ENCODE assay signal across 8 cellular contexts in genomic region chr12:120725659-120726509, GRCh38. TPM values are rescaled to one million over a fixed set of nuclear protein-coding genes. Genes with fewer than 3 reads are reported as not detected.
DNase-seq lines count a peak whose midpoint lies in the region; ATAC-seq and TF ChIP-seq lines count a peak whose summit lies in the region.

Gene ACADS (plus strand): TSS chr12:120725826. CDS start chr12:120725886, 60 bp downstream.

- peak within 1 kb of the TSS; percentile 14 to 88 (median 76) for H3K27ac Mint-ChIP-seq in CD14-positive monocyte
- H3K27ac Mint-ChIP-seq in activated CD4-positive, alpha-beta memory T cell treated with anti-CD3 and anti-CD28 coated beads, Interleukin-2, amount 10 ng/mL, durations not matched to agents 7 days and 5 days, result peak within 1 kb of the TSS; percentile 54

- POLR2A ChIA-PET in activated CD4-positive, alpha-beta memory T cell treated with anti-CD3 and anti-CD28 coated beads, Interleukin-2, amount 10 ng/mL, durations not matched to agents 7 days and 5 days (lab: Charles Lee), result interaction anchor here (1.0 to 1.2 kb wide), 5 partner anchors 15 to 160 kb away, joined by 3 to 7 read pairs (median 3); no protein-coding TSS in a partner anchor

- peaks cover 4% of the 10 kb centered on the region for H3K4me1 ChIP-seq in ectodermal cell (ENCODE audit: control insufficient read depth, insufficient read depth, low read length)
- peaks cover 0 to 3% of the 10 kb centered on the region in 2 donors for H3K4me1 ChIP-seq in lung (ENCODE audit: control insufficient read depth in 2 of 2, insufficient read depth in 2 of 2, low read length in 2 of 2)

- DNase-seq in CD14-positive monocyte (ENCODE audit: low spot score) (peak; percentile 82), NCI-H774 (lab: John Stamatoyannopoulos, UW) (peak; percentile 92), lung (ENCODE audit: low spot score) (peak; percentile 90)
- peak; percentile 91 for DNase-seq in activated CD4-positive, alpha-beta memory T cell treated with anti-CD3 and anti-CD28 coated beads, Interleukin-2, amount 10 ng/mL, durations not matched to agents 7 days and 5 days
- peak; percentile 66 to 88 (median 81) for DNase-seq in stimulated activated CD4-positive, alpha-beta T cell treated with anti-CD3 and anti-CD28 coated beads, TNF-alpha, amount 100 ng/mL, for 24 hours (ENCODE audit: low read depth in 3 of 3)

- H3K36me3 Mint-ChIP-seq in CD14-positive monocyte, result peaks cover 52 to 70% of the 10 kb centered on the region in 2 donors
- H3K36me3 Mint-ChIP-seq in activated CD4-positive, alpha-beta memory T cell treated with anti-CD3 and anti-CD28 coated beads, Interleukin-2, amount 10 ng/mL, durations not matched to agents 7 days and 5 days (ENCODE audit: low read depth), result peaks cover 36% of the 10 kb centered on the region

- H3K27ac ChIP-seq in ectodermal cell (ENCODE audit: insufficient read depth, low read depth, low read length, poor library complexity, severe bottlenecking), result no peak within 1 kb of the TSS
- H3K27ac ChIP-seq in lung (ENCODE audit: low read depth in 1 of 2, low read length in 1 of 2), result peak within 1 kb of the TSS; percentile 88 to 93

- H3K4me3 Mint-ChIP-seq in CD14-positive monocyte, result peak within 1 kb of the TSS; percentile 87 to 93
- H3K4me3 Mint-ChIP-seq in activated CD4-positive, alpha-beta memory T cell treated with anti-CD3 and anti-CD28 coated beads, Interleukin-2, amount 10 ng/mL, durations not matched to agents 7 days and 5 days, result peak within 1 kb of the TSS; percentile 91

- H3K9me3 Mint-ChIP-seq in CD14-positive monocyte, result peaks cover 0 to 2% (median 0%) of the 10 kb centered on the region in 7 donors
- H3K9me3 Mint-ChIP-seq in activated CD4-positive, alpha-beta memory T cell treated with anti-CD3 and anti-CD28 coated beads, Interleukin-2, amount 10 ng/mL, durations not matched to agents 7 days and 5 days, result no peaks in the 10 kb centered on the region

- 14 to 15% methylated on average over 66 of the region's 66 CpGs for WGBS in ectodermal cell, 2 experiments
- 6 to 8% methylated on average over 65 to 66 of the region's 66 CpGs for WGBS in lung, 2 donors

- peaks cover 36% of the 10 kb centered on the region for H3K4me1 Mint-ChIP-seq in CD14-positive monocyte
- peaks cover 17% of the 10 kb centered on the region for H3K4me1 Mint-ChIP-seq in activated CD4-positive, alpha-beta memory T cell treated with anti-CD3 and anti-CD28 coated beads, Interleukin-2, amount 10 ng/mL, durations not matched to agents 7 days and 5 days

- H3K4me3 ChIP-seq in ectodermal cell (ENCODE audit: insufficient read depth, low read depth, low read length) (peak within 1 kb of the TSS; percentile 59), lung (peak within 1 kb of the TSS; percentile 83)

- no peaks in the 10 kb centered on the region for H3K9me3 ChIP-seq in ectodermal cell (ENCODE audit: control insufficient read depth, low read length)
- peaks cover 0 to 1% of the 10 kb centered on the region in 2 donors for H3K9me3 ChIP-seq in lung (ENCODE audit: control insufficient read depth in 2 of 2, insufficient read depth in 1 of 2, low read length in 1 of 2)

- H3K36me3 ChIP-seq in ectodermal cell (ENCODE audit: control insufficient read depth, insufficient read depth, low read length) (peaks cover 16% of the 10 kb centered on the region), lung (ENCODE audit: control insufficient read depth in 2 of 2, insufficient read depth in 2 of 2, low read length in 2 of 2) (peaks cover 7 to 22% of the 10 kb centered on the region in 2 donors)

- ATAC-seq in GM19372 (IDR thresholded peaks at IDR 0.05; ENCODE audit: low read depth, unreplicated experiment), result peak; percentile 99
- ATAC-seq in HG03520 (IDR thresholded peaks at IDR 0.05; ENCODE audit: unreplicated experiment), result peak; percentile 95
- peak; percentile 99 for ATAC-seq in lung (ENCODE audit: insufficient read depth, low FRiP score)

- peaks cover 10% of the 10 kb centered on the region for H3K27me3 ChIP-seq in ectodermal cell (ENCODE audit: control insufficient read depth, insufficient read depth, low read length, poor library complexity, severe bottlenecking)
- H3K27me3 ChIP-seq in lung (ENCODE audit: control insufficient read depth, insufficient read depth), result no peaks in the 10 kb centered on the region

- H3K27me3 Mint-ChIP-seq in CD14-positive monocyte (ENCODE audit: low read depth in 3 of 3), result peaks cover 0 to 1% (median 1%) of the 10 kb centered on the region in 3 donors
- H3K27me3 Mint-ChIP-seq in activated CD4-positive, alpha-beta memory T cell treated with anti-CD3 and anti-CD28 coated beads, Interleukin-2, amount 10 ng/mL, durations not matched to agents 7 days and 5 days, result no peaks in the 10 kb centered on the region

- intact Hi-C loops in CD14-positive monocyte (cut with micrococcal nuclease), result loop anchor here (5.0 kb wide), 1 partner anchor 39 kb away; the partner anchor contains the start of gene MLEC (in 2 of the 2)

- TF ChIP-seq CTCF in CD14-positive monocyte (IDR thresholded peaks at IDR 0.05) (no peak), lung (IDR thresholded peaks at IDR 0.05; ENCODE audit: control extremely low read depth, extremely low read depth) (no peak)

- CTCF ChIA-PET in activated CD4-positive, alpha-beta memory T cell treated with anti-CD3 and anti-CD28 coated beads, Interleukin-2, amount 10 ng/mL, durations not matched to agents 7 days and 5 days (lab: Charles Lee), result interaction anchor here (1.3 kb wide), 1 partner anchor 76 kb away, joined by 3 read pairs; no protein-coding TSS in a partner anchor

RNA-seq across cellular contexts. Expression of gene ACADS, which starts in this region (rescaled TPM):
- polyA plus RNA-seq in CD14-positive monocyte (10 to 100 TPM; 18.2 to 25.1 TPM), lung (10 to 100 TPM; 22.3 to 31.6 TPM)
- total RNA-seq in activated CD4-positive, alpha-beta memory T cell treated with anti-CD3 and anti-CD28 coated beads, Interleukin-2, amount 10 ng/mL, durations not matched to agents 7 days and 5 days, result 10 to 100 TPM; 13.7 to 14.9 TPM
- 3.4 TPM for polyA plus RNA-seq in ectodermal cell (2013, experiment 1 of 4)
- 4.4 TPM for polyA plus RNA-seq in ectodermal cell (2013, experiment 2 of 4)
- polyA plus RNA-seq in ectodermal cell (2013, experiment 3 of 4), result 5.4 TPM
- polyA plus RNA-seq in ectodermal cell (2013, experiment 4 of 4), result 5.0 TPM
- 10 to 100 TPM; 16.4 to 32.4 TPM for total RNA-seq in lung
